Comparison of ENCODE assay signal across 11 cellular contexts in genomic region chr11:128021304-128022006, GRCh38.
DNase-seq lines count a peak whose midpoint lies in the region; ATAC-seq and TF ChIP-seq lines count a peak whose summit lies in the region.
"Had no signal": no experiment of that assay in that cellular context is flagged by ENCODE, and none has a peak within 500 bp of the region (broad histone marks: within the 10 kb centered on the region; RNA-seq: fewer than 3 reads in every experiment).

No MANE protein-coding gene starts in this region.

- no peaks in the 10 kb centered on the region for H3K9me3 Mint-ChIP-seq in endothelial cell (ENCODE audit: unreplicated experiment)
- H3K9me3 Mint-ChIP-seq in activated CD4-positive, alpha-beta memory T cell treated with anti-CD3 and anti-CD28 coated beads for 36 hours = no peaks in the 10 kb centered on the region
- H3K9me3 Mint-ChIP-seq: activated naive CD8-positive, alpha-beta T cell treated with anti-CD3 and anti-CD28 coated beads for 36 hours; T-cell had no signal

- H3F3A ChIP-seq in smooth muscle cell (ENCODE audit: low read depth) = no peaks in the 10 kb centered on the region

- DNase-seq in heart left ventricle (no peak), cardiac septum (ENCODE audit: low spot score) (no peak), NB4 (ENCODE audit: low read depth) (peak; percentile 18), endothelial cell (ENCODE audit: low spot score) (peak; percentile 48), smooth muscle cell (lab: John Stamatoyannopoulos, UW; ENCODE audit: unreplicated experiment) (no peak), C1 segment of cervical spinal cord (lab: John Stamatoyannopoulos, UW) (no peak), stomach (no peak)
- no peak for DNase-seq in activated CD4-positive, alpha-beta memory T cell treated with anti-CD3 and anti-CD28 coated beads for 36 hours
- DNase-seq: activated naive CD8-positive, alpha-beta T cell treated with anti-CD3 and anti-CD28 coated beads for 36 hours; T-cell; upper lobe of left lung had no signal

- no peak overlapping the region for H3K27ac Mint-ChIP-seq in endothelial cell (ENCODE audit: unreplicated experiment)
- H3K27ac Mint-ChIP-seq in activated CD4-positive, alpha-beta memory T cell treated with anti-CD3 and anti-CD28 coated beads for 36 hours = no peak overlapping the region
- H3K27ac Mint-ChIP-seq: activated naive CD8-positive, alpha-beta T cell treated with anti-CD3 and anti-CD28 coated beads for 36 hours; T-cell had no signal

- H2AFZ ChIP-seq in smooth muscle cell (ENCODE audit: low read depth) = no peak overlapping the region

- no peak overlapping the region for H3K4me3 ChIP-seq in heart left ventricle
- no peak overlapping the region for H3K4me3 ChIP-seq in NB4 (ENCODE audit: low read depth, low read length)
- no peak overlapping the region for H3K4me3 ChIP-seq in smooth muscle cell
- H3K4me3 ChIP-seq in stomach = no peak overlapping the region
- H3K4me3 ChIP-seq: upper lobe of left lung had no signal

- no peaks in the 10 kb centered on the region for H4K20me1 ChIP-seq in smooth muscle cell (ENCODE audit: low read depth)

- POLR2A ChIA-PET in activated CD4-positive, alpha-beta memory T cell treated with anti-CD3 and anti-CD28 coated beads for 36 hours (lab: Charles Lee) = interaction anchor here (1.0 kb wide), 1 partner anchor 17 kb away, joined by 3 read pairs; no protein-coding TSS in a partner anchor

- WGBS in heart left ventricle, 4 donors = 55 to 68% (median 63%) methylated on average over 6 of the region's 6 CpGs
- 75% methylated on average over 6 of the region's 6 CpGs for WGBS in smooth muscle cell (ENCODE audit: low lambda C conversion rate)
- WGBS in stomach, 5 donors = 34 to 60% (median 46%) methylated on average over 6 of the region's 6 CpGs

- H3K36me3 Mint-ChIP-seq in endothelial cell (ENCODE audit: low read depth, unreplicated experiment) = no peaks in the 10 kb centered on the region
- H3K36me3 Mint-ChIP-seq in activated CD4-positive, alpha-beta memory T cell treated with anti-CD3 and anti-CD28 coated beads for 36 hours = no peaks in the 10 kb centered on the region
- H3K36me3 Mint-ChIP-seq: activated naive CD8-positive, alpha-beta T cell treated with anti-CD3 and anti-CD28 coated beads for 36 hours; T-cell had no signal

- H3K36me3 ChIP-seq in heart left ventricle = no peaks in the 10 kb centered on the region
- H3K36me3 ChIP-seq in smooth muscle cell (ENCODE audit: low read depth) = no peaks in the 10 kb centered on the region
- no peaks in the 10 kb centered on the region for H3K36me3 ChIP-seq in stomach
- H3K36me3 ChIP-seq: upper lobe of left lung had no signal

- H3K4me1 Mint-ChIP-seq in endothelial cell (ENCODE audit: unreplicated experiment) = no peaks in the 10 kb centered on the region
- peaks cover 7% of the 10 kb centered on the region for H3K4me1 Mint-ChIP-seq in activated CD4-positive, alpha-beta memory T cell treated with anti-CD3 and anti-CD28 coated beads for 36 hours (ENCODE audit: low read depth)
- H3K4me1 Mint-ChIP-seq: activated naive CD8-positive, alpha-beta T cell treated with anti-CD3 and anti-CD28 coated beads for 36 hours; T-cell had no signal

- TF ChIP-seq POLR2A in heart left ventricle (IDR thresholded peaks at IDR 0.05) (no peak), NB4 (IDR thresholded peaks at IDR 0.05; ENCODE audit: extremely low read depth, insufficient read length) (no peak), stomach (IDR thresholded peaks at IDR 0.05) (no peak)

- CTCF ChIA-PET in activated CD4-positive, alpha-beta memory T cell treated with anti-CD3 and anti-CD28 coated beads for 36 hours (lab: Charles Lee) = interaction anchor here (0.9 to 1.6 kb wide), 4 partner anchors 136 to 836 kb away, joined by 3 to 10 read pairs (median 4); no protein-coding TSS in a partner anchor

- no peak for ATAC-seq in heart left ventricle

- H3K27me3 ChIP-seq in heart left ventricle (no peaks in the 10 kb centered on the region), smooth muscle cell (ENCODE audit: low read depth) (no peaks in the 10 kb centered on the region), stomach (peaks cover 0 to 7% (median 0%) of the 10 kb centered on the region in 3 donors)
- H3K27me3 ChIP-seq: upper lobe of left lung had no signal

- H3K27ac ChIP-seq in heart left ventricle (no peak overlapping the region), smooth muscle cell (ENCODE audit: low read depth) (no peak overlapping the region), stomach (no peak overlapping the region)
- H3K27ac ChIP-seq: upper lobe of left lung had no signal

- H3K79me2 ChIP-seq in smooth muscle cell (ENCODE audit: low read depth) = no peaks in the 10 kb centered on the region

- peaks cover 4% of the 10 kb centered on the region for H3K27me3 Mint-ChIP-seq in endothelial cell (ENCODE audit: unreplicated experiment)
- no peaks in the 10 kb centered on the region for H3K27me3 Mint-ChIP-seq in activated CD4-positive, alpha-beta memory T cell treated with anti-CD3 and anti-CD28 coated beads for 36 hours
- H3K27me3 Mint-ChIP-seq: activated naive CD8-positive, alpha-beta T cell treated with anti-CD3 and anti-CD28 coated beads for 36 hours had no signal

- H3K9me3 ChIP-seq in heart left ventricle (no peaks in the 10 kb centered on the region), smooth muscle cell (replicated peaks; ENCODE audit: low read depth) (no peaks in the 10 kb centered on the region), stomach (no peaks in the 10 kb centered on the region)
- H3K9me3 ChIP-seq: upper lobe of left lung had no signal

- H3K4me2 ChIP-seq in smooth muscle cell = no peak overlapping the region

- H3K4me1 ChIP-seq in heart left ventricle (peaks cover 0 to under 1% (median 0%) of the 10 kb centered on the region in 12 donors), smooth muscle cell (ENCODE audit: low read depth) (no peaks in the 10 kb centered on the region), stomach (no peaks in the 10 kb centered on the region)
- H3K4me1 ChIP-seq: upper lobe of left lung had no signal

- TF ChIP-seq CTCF in heart left ventricle (IDR thresholded peaks at IDR 0.05) (peak in 8 of 12 donors; percentile 18 to 40 (median 30)), NB4 (IDR thresholded peaks at IDR 0.05; ENCODE audit: low read depth, low read length) (peak; percentile 1), endothelial cell (IDR thresholded peaks at IDR 0.05; ENCODE audit: unreplicated experiment) (peak; percentile 41), smooth muscle cell (IDR thresholded peaks at IDR 0.05; ENCODE audit: borderline replicate concordance, insufficient read depth, poor library complexity, severe bottlenecking) (peak; percentile 33), stomach (IDR thresholded peaks at IDR 0.05) (no peak)

- intact Hi-C loops in heart left ventricle (cut with DNase I) (loop anchor here in 2 of 10 donors (5.0 kb wide), 1 partner anchor 179 kb away; no protein-coding TSS in a partner anchor), cardiac septum (cut with DNase I) (no loop called here), stomach (cut with DNase I; ENCODE audit: low total_unique reads) (no loop called here)
- intact Hi-C loops in activated CD4-positive, alpha-beta memory T cell treated with anti-CD3 and anti-CD28 coated beads for 36 hours (cut with micrococcal nuclease) = loop anchor here (1.0 to 5.0 kb wide), 2 partner anchors 78 to 179 kb away; no protein-coding TSS in a partner anchor

- H3K4me3 Mint-ChIP-seq in endothelial cell (ENCODE audit: unreplicated experiment) = no peak overlapping the region
- H3K4me3 Mint-ChIP-seq in activated CD4-positive, alpha-beta memory T cell treated with anti-CD3 and anti-CD28 coated beads for 36 hours = no peak overlapping the region
- H3K4me3 Mint-ChIP-seq: activated naive CD8-positive, alpha-beta T cell treated with anti-CD3 and anti-CD28 coated beads for 36 hours; T-cell had no signal

- no peak overlapping the region for H3K9ac ChIP-seq in smooth muscle cell (ENCODE audit: low read depth)

- TF ChIP-seq EP300 in stomach (IDR thresholded peaks at IDR 0.05) = no peak

Comparison
In these comparisons a context has a peak if more than half of its experiments do, and no peak if none do; other contexts are left out.
1. DNase-seq: peak in NB4 (single experiment) and endothelial cell (single experiment); none in heart left ventricle (0 of 5), cardiac septum (single experiment), smooth muscle cell (single experiment), activated CD4-positive, alpha-beta memory T cell treated with anti-CD3 and anti-CD28 coated beads for 36 hours (single experiment), C1 segment of cervical spinal cord (0 of 14) and stomach (single experiment).
2. CTCF ChIP-seq: peak in heart left ventricle (8 of 12), NB4 (single experiment), endothelial cell (single experiment) and smooth muscle cell (single experiment); none in stomach (0 of 7).